In the genomic region with DNA sequence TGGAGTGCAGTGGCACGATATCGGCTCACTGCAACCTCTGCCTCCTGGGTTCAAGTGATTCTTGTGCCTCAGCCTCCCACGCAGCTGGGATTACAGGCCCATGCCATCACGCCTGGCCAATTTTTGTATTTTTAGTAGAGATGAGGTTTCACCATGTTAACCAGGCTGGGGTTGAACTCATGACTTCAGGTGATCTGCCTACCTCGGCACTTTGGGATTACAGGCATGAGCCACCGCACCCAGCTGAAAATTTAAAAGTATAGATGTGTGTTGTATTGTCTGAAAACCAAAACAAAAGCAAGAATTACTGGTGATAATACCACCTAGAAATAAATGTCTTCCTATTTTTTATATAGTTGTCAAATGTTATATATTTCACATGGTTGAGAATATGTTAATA, we compare ENCODE assay signal across 24 cellular contexts.
"Had no signal": no experiment of that assay in that cellular context is flagged by ENCODE, and none has a peak within 500 bp of the region (broad histone marks: within the 10 kb centered on the region; RNA-seq: fewer than 3 reads in every experiment).

No MANE protein-coding gene starts in this region.

- H3K27me3 ChIP-seq: body of pancreas had no signal

- H3K9me3 ChIP-seq: body of pancreas had no signal

- DNase-seq: activated CD4-positive, alpha-beta T cell treated with anti-CD3 and anti-CD28 coated beads for 36 hours; activated CD4-positive, alpha-beta T cell treated with anti-CD3 and anti-CD28 coated beads, Interleukin-2, amount 10 ng/mL, durations not matched to agents 24 days and 14 days; activated CD4-positive, CD25-positive, alpha-beta regulatory T cell; activated CD4-positive, CD25-positive, alpha-beta regulatory T cell treated with anti-CD3 and anti-CD28 coated beads, Interleukin-2, amount 50 U/mL, for 72 hours; activated CD8-positive, alpha-beta memory T cell treated with anti-CD3 and anti-CD28 coated beads for 24 hours; activated CD8-positive, alpha-beta T cell treated with anti-CD3 and anti-CD28 coated beads for 36 hours; activated effector memory CD4-positive, alpha-beta T cell treated with Interleukin-2 at 50 U/mL for 16 hours; activated gamma-delta T cell treated with Interleukin-2 at 50 U/mL for 16 hours; activated naive CD4-positive, alpha-beta T cell treated with anti-CD3 and anti-CD28 coated beads, Interleukin-2, amount 50 U/mL, for 16 hours; activated naive CD4-positive, alpha-beta T cell treated with Interleukin-2 at 50 U/mL for 16 hours; activated T-cell treated with anti-CD3 and anti-CD28 coated beads, Interleukin-2, amount 50 U/mL, for 4 hours; amniotic stem cell; anterior cingulate cortex; body of pancreas; caudate nucleus; cortex of kidney; effector CD4-positive, alpha-beta T cell; effector memory CD8-positive, alpha-beta T cell; foreskin fibroblast; head of caudate nucleus; T-helper 2 cell had no signal

- FAIRE-seq: colon, frontal cortex had no signal

- ATAC-seq: activated CD4-positive, alpha-beta T cell treated with anti-CD3 and anti-CD28 coated beads for 36 hours; activated CD8-positive, alpha-beta T cell treated with anti-CD3 and anti-CD28 coated beads for 36 hours; activated T-cell treated with anti-CD3 and anti-CD28 coated beads, Interleukin-2, amount 50 U/mL, for 4 hours; activated T-helper 17 cell treated with anti-CD3 and anti-CD28 coated beads, Interleukin-2, amount 50 U/mL, for 72 hours; body of pancreas; effector memory CD8-positive, alpha-beta T cell had no signal

- H3K27ac ChIP-seq: body of pancreas had no signal

- H3K4me3 ChIP-seq: body of pancreas had no signal
